29 cellular contexts compared by ENCODE assay signal in the genomic region with DNA sequence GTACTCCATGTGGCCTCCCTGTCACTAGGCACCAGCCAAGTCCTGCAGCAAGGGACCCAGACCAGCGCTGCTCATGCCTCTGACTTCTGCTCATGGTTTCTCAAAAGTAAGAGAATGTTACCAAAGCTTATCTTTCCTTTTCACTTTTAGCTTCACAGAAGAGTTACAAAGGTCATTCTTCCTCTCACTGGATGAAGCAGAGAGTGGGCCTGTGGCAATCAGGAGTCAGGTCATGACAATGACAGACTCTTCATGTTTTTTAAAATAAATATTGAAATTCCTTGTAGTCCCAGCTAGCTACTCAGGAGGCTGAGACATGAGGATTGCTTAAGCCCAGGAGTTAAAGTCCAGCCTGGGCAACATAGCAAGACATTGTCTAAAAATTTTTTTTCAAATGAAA.
"Had no signal": no experiment of that assay in that cellular context is flagged by ENCODE, and none has a peak within 500 bp of the region (broad histone marks: within the 10 kb centered on the region; RNA-seq: fewer than 3 reads in every experiment).

No MANE protein-coding gene starts in this region.

- H3K4me1 ChIP-seq: pancreas, prostate gland, spleen, tibial artery, upper lobe of right lung had no signal

- H3K27ac ChIP-seq: left lung, lower lobe of right lung, neural progenitor cell, pancreas, prostate gland, sigmoid colon, spleen, suprapubic skin, thoracic aorta, tibial artery, upper lobe of right lung had no signal

- H3K27ac Mint-ChIP-seq: mesothelial cell of epicardium; naive B cell; natural killer cell; nephron progenitor cell; neural progenitor cell; stimulated activated effector memory CD8-positive, alpha-beta T cell treated with anti-CD3 and anti-CD28 coated beads, Interleukin-12 subunit alpha, Interleukin-12 subunit beta, amount 100 ng/mL, for 72 hours; stimulated activated naive CD8-positive, alpha-beta T cell treated with anti-CD3 and anti-CD28 coated beads, Interleukin-15, Interleukin-2, amounts not matched to agents 100 ng/mL and 50 ng/mL, for 24 hours had no signal

- H3K36me3 Mint-ChIP-seq: mesothelial cell of epicardium; naive B cell; natural killer cell; neural progenitor cell; stimulated activated effector memory CD8-positive, alpha-beta T cell treated with anti-CD3 and anti-CD28 coated beads, Interleukin-12 subunit alpha, Interleukin-12 subunit beta, amount 100 ng/mL, for 72 hours had no signal

- H3K9ac ChIP-seq: neural progenitor cell had no signal

- H3K9me3 ChIP-seq: left lung, lower lobe of right lung, pancreas, prostate gland, sigmoid colon, spleen, suprapubic skin, thoracic aorta, tibial artery, upper lobe of right lung had no signal

- H3K4me3 ChIP-seq: left lung, lower lobe of right lung, neural progenitor cell, pancreas, prostate gland, sigmoid colon, spleen, suprapubic skin, thoracic aorta, tibial artery, upper lobe of right lung had no signal

- H3K4me3 Mint-ChIP-seq: mesothelial cell of epicardium; naive B cell; natural killer cell; nephron progenitor cell; neural progenitor cell; stimulated activated effector memory CD8-positive, alpha-beta T cell treated with anti-CD3 and anti-CD28 coated beads, Interleukin-12 subunit alpha, Interleukin-12 subunit beta, amount 100 ng/mL, for 72 hours; stimulated activated naive CD8-positive, alpha-beta T cell treated with anti-CD3 and anti-CD28 coated beads, Interleukin-15, Interleukin-2, amounts not matched to agents 100 ng/mL and 50 ng/mL, for 24 hours had no signal

- H2AFZ ChIP-seq: neural progenitor cell had no signal

- H3K4me2 ChIP-seq: neural progenitor cell had no signal

- ATAC-seq: left lung; lower lobe of right lung; natural killer cell; pancreas; right cardiac atrium; stimulated activated effector memory CD8-positive, alpha-beta T cell treated with anti-CD3 and anti-CD28 coated beads, Interleukin-12 subunit alpha, Interleukin-12 subunit beta, amount 100 ng/mL, for 72 hours; upper lobe of right lung had no signal

- DNase-seq: hippocampal formation; kidney glomerular epithelial cell; left cardiac atrium; left lung; lower lobe of right lung; mammary epithelial cell; mesenchymal stem cell; naive B cell; natural killer cell; nephron progenitor cell; pancreas; posterior cingulate gyrus; retina; right cardiac atrium; sigmoid colon; small intestine; spleen; stimulated activated CD4-positive, alpha-beta T cell treated with anti-CD3 and anti-CD28 coated beads, Interleukin-4, amount 100 ng/mL, for 24 hours; stimulated activated naive CD4-positive, alpha-beta T cell; tibial artery; trophoblast cell; upper lobe of right lung had no signal

- H3K4me1 Mint-ChIP-seq: naive B cell; natural killer cell; stimulated activated effector memory CD8-positive, alpha-beta T cell treated with anti-CD3 and anti-CD28 coated beads, Interleukin-12 subunit alpha, Interleukin-12 subunit beta, amount 100 ng/mL, for 72 hours had no signal

- H3K27me3 ChIP-seq: left lung, neural progenitor cell, pancreas, sigmoid colon, spleen, suprapubic skin, tibial artery, upper lobe of right lung had no signal

- H3K36me3 ChIP-seq: left lung, lower lobe of right lung, neural progenitor cell, pancreas, prostate gland, sigmoid colon, spleen, suprapubic skin, thoracic aorta, tibial artery, upper lobe of right lung had no signal

- H3K9me3 Mint-ChIP-seq: mesothelial cell of epicardium; naive B cell; nephron progenitor cell; neural progenitor cell; stimulated activated effector memory CD8-positive, alpha-beta T cell treated with anti-CD3 and anti-CD28 coated beads, Interleukin-12 subunit alpha, Interleukin-12 subunit beta, amount 100 ng/mL, for 72 hours; stimulated activated naive CD8-positive, alpha-beta T cell treated with anti-CD3 and anti-CD28 coated beads, Interleukin-15, Interleukin-2, amounts not matched to agents 100 ng/mL and 50 ng/mL, for 24 hours had no signal

- H3K27me3 Mint-ChIP-seq: stimulated activated naive CD8-positive, alpha-beta T cell treated with anti-CD3 and anti-CD28 coated beads, Interleukin-15, Interleukin-2, amounts not matched to agents 100 ng/mL and 50 ng/mL, for 24 hours had no signal
